Comparison of ENCODE assay signal across 11 cellular contexts in genomic region chr17:45246338-45246737, GRCh38. TPM values are rescaled to one million over a fixed set of nuclear protein-coding genes. Genes with fewer than 3 reads are reported as not detected.
DNase-seq lines count a peak whose midpoint lies in the region; ATAC-seq and TF ChIP-seq lines count a peak whose summit lies in the region.
"Had no signal": no experiment of that assay in that cellular context is flagged by ENCODE, and none has a peak within 500 bp of the region (broad histone marks: within the 10 kb centered on the region; RNA-seq: fewer than 3 reads in every experiment).

No MANE protein-coding gene starts in this region.

- H3K9me3 ChIP-seq in iPS-18c (ENCODE audit: control insufficient read depth, insufficient read depth, low read length): peaks cover 2% of the 10 kb centered on the region

- H3K4me1 Mint-ChIP-seq in stimulated activated naive CD8-positive, alpha-beta T cell treated with anti-CD3 and anti-CD28 coated beads, Interleukin-15, Interleukin-2, amounts not matched to agents 100 ng/mL and 50 ng/mL, for 24 hours (ENCODE audit: low read depth): peaks cover 43% of the 10 kb centered on the region
- peaks cover 34% of the 10 kb centered on the region for H3K4me1 Mint-ChIP-seq in activated B cell treated with CpG ODN at 0.5 μM for 24 hours

- peak overlapping the region; percentile 74 for H3K27ac Mint-ChIP-seq in stimulated activated naive CD8-positive, alpha-beta T cell treated with anti-CD3 and anti-CD28 coated beads, Interleukin-15, Interleukin-2, amounts not matched to agents 100 ng/mL and 50 ng/mL, for 24 hours
- H3K27ac Mint-ChIP-seq in activated B cell treated with CpG ODN at 0.5 μM for 24 hours: peak overlapping the region; percentile 62

- CTCF ChIA-PET in activated B cell treated with CpG ODN at 0.5 μM for 24 hours (lab: Charles Lee): interaction anchor here (1.1 to 1.6 kb wide), 3 partner anchors 11 to 27 kb away, joined by 3 to 5 read pairs (median 3); no protein-coding TSS in a partner anchor

- no peak for TF ChIP-seq CTCF in activated B cell treated with CpG ODN at 0.5 μM for 24 hours (IDR thresholded peaks at IDR 0.05)

- ATAC-seq in stimulated activated naive CD8-positive, alpha-beta T cell treated with anti-CD3 and anti-CD28 coated beads, Interleukin-15, Interleukin-2, amounts not matched to agents 100 U/mL and 50 U/mL, for 24 hours: no peak
- no peak for ATAC-seq in activated B cell treated with CpG ODN at 0.5 μM for 24 hours (ENCODE audit: low read depth)
- ATAC-seq in HG02759 (IDR thresholded peaks at IDR 0.05; ENCODE audit: unreplicated experiment): no peak

- no peak for DNase-seq in stimulated activated naive CD8-positive, alpha-beta T cell treated with anti-CD3 and anti-CD28 coated beads, Interleukin-15, Interleukin-2, amounts not matched to agents 100 U/mL and 50 U/mL, for 24 hours
- DNase-seq in activated B cell treated with CpG ODN at 0.5 μM for 24 hours (no peak), SHP77 (lab: John Stamatoyannopoulos, UW) (no peak), T1000 (lab: John Stamatoyannopoulos, UW) (no peak), DMS53 (lab: John Stamatoyannopoulos, UW) (no peak)
- DNase-seq: DMS153; NK-92 treated with Interleukin-12 subunit alpha and Interleukin-12 subunit beta, amount 100 ng/mL, for 24 hours; small intestine had no signal

- H3K4me3 ChIP-seq in iPS-18c (ENCODE audit: insufficient read depth, low read depth, low read length): peak overlapping the region; percentile 88

- no peaks in the 10 kb centered on the region for H3K27me3 Mint-ChIP-seq in stimulated activated naive CD8-positive, alpha-beta T cell treated with anti-CD3 and anti-CD28 coated beads, Interleukin-15, Interleukin-2, amounts not matched to agents 100 ng/mL and 50 ng/mL, for 24 hours
- no peaks in the 10 kb centered on the region for H3K27me3 Mint-ChIP-seq in activated B cell treated with CpG ODN at 0.5 μM for 24 hours

- peak overlapping the region; percentile 85 for H3K4me3 Mint-ChIP-seq in stimulated activated naive CD8-positive, alpha-beta T cell treated with anti-CD3 and anti-CD28 coated beads, Interleukin-15, Interleukin-2, amounts not matched to agents 100 ng/mL and 50 ng/mL, for 24 hours
- peak overlapping the region; percentile 56 for H3K4me3 Mint-ChIP-seq in activated B cell treated with CpG ODN at 0.5 μM for 24 hours

- POLR2A ChIA-PET in activated B cell treated with CpG ODN at 0.5 μM for 24 hours (lab: Charles Lee): interaction anchor here (0.6 to 4.5 kb wide), 6 partner anchors 18 to 1063 kb away, joined by 3 to 60 read pairs (median 23); partner anchors contain the start of genes FMNL1 and HEXIM1

- H3K36me3 Mint-ChIP-seq in stimulated activated naive CD8-positive, alpha-beta T cell treated with anti-CD3 and anti-CD28 coated beads, Interleukin-15, Interleukin-2, amounts not matched to agents 100 ng/mL and 50 ng/mL, for 24 hours (ENCODE audit: low read depth): peaks cover 61% of the 10 kb centered on the region
- H3K36me3 Mint-ChIP-seq in activated B cell treated with CpG ODN at 0.5 μM for 24 hours (ENCODE audit: low read depth): peaks cover 64% of the 10 kb centered on the region

- H3K9me3 Mint-ChIP-seq in stimulated activated naive CD8-positive, alpha-beta T cell treated with anti-CD3 and anti-CD28 coated beads, Interleukin-15, Interleukin-2, amounts not matched to agents 100 ng/mL and 50 ng/mL, for 24 hours: no peaks in the 10 kb centered on the region
- no peaks in the 10 kb centered on the region for H3K9me3 Mint-ChIP-seq in activated B cell treated with CpG ODN at 0.5 μM for 24 hours

- intact Hi-C loops in activated B cell treated with CpG ODN at 0.5 μM for 24 hours (cut with micrococcal nuclease): loop anchor here (5.0 kb wide), 3 partner anchors 34 to 184 kb away; partner anchors contain the start of genes HEXIM2 and NMT1

RNA-seq across cellular contexts. Expression of gene SPATA32, which starts 15.6 kb away (rescaled TPM):
- total RNA-seq in activated B cell treated with CpG ODN at 0.5 μM for 24 hours: 0.27 and 0.39 TPM in 2 replicates

RNA-seq across cellular contexts. Expression of gene FMNL1, which starts 24.7 kb away (rescaled TPM):
- 310 and 351 TPM in 2 replicates for total RNA-seq in activated B cell treated with CpG ODN at 0.5 μM for 24 hours
